Comparison of ENCODE assay signal across 8 cellular contexts in the genomic region with DNA sequence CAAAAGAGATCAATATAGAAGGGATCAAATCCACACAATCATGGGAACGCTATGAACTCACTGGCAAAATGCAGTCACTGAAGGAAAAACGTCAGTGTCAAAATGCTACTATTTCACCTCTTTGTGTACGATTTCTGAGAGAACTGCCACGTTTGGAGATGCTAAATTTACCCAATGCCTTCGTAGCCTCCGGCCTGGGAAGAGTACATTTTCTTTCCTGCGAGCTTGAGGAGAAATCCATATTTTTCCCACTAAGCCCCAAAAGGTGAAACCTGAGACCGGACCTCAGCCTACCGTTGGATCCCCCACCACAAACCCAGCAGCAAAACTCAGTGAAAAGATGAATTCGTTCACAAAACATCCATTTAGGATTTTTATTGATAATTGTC.
DNase-seq lines count a peak whose midpoint lies in the region; ATAC-seq and FAIRE-seq lines count a peak whose summit lies in the region.

No MANE protein-coding gene starts in this region.

- peak overlapping the region; percentile 83 for H3K4me3 Mint-ChIP-seq in stimulated activated naive CD8-positive, alpha-beta T cell treated with anti-CD3 and anti-CD28 coated beads, Interleukin-15, Interleukin-2, amounts not matched to agents 100 ng/mL and 50 ng/mL, for 24 hours
- H3K4me3 Mint-ChIP-seq in memory B cell: peak overlapping the region; percentile 61

- no peak for ATAC-seq in stimulated activated naive CD8-positive, alpha-beta T cell treated with anti-CD3 and anti-CD28 coated beads, Interleukin-15, Interleukin-2, amounts not matched to agents 100 U/mL and 50 U/mL, for 24 hours
- ATAC-seq in memory B cell (ENCODE audit: low read depth) (no peak), HG02571 (IDR thresholded peaks at IDR 0.05; ENCODE audit: unreplicated experiment) (no peak), HG02798 (IDR thresholded peaks at IDR 0.05; ENCODE audit: poor library complexity, unreplicated experiment) (no peak)

- no peaks in the 10 kb centered on the region for H3K36me3 Mint-ChIP-seq in stimulated activated naive CD8-positive, alpha-beta T cell treated with anti-CD3 and anti-CD28 coated beads, Interleukin-15, Interleukin-2, amounts not matched to agents 100 ng/mL and 50 ng/mL, for 24 hours (ENCODE audit: low read depth)
- H3K36me3 Mint-ChIP-seq in memory B cell: no peaks in the 10 kb centered on the region

- no peaks in the 10 kb centered on the region for H3K9me3 Mint-ChIP-seq in stimulated activated naive CD8-positive, alpha-beta T cell treated with anti-CD3 and anti-CD28 coated beads, Interleukin-15, Interleukin-2, amounts not matched to agents 100 ng/mL and 50 ng/mL, for 24 hours
- no peaks in the 10 kb centered on the region for H3K9me3 Mint-ChIP-seq in memory B cell

- FAIRE-seq in frontal cortex (lab: Jason Lieb, UNC): no peak

- DNase-seq in stimulated activated naive CD8-positive, alpha-beta T cell treated with anti-CD3 and anti-CD28 coated beads, Interleukin-15, Interleukin-2, amounts not matched to agents 100 U/mL and 50 U/mL, for 24 hours: no peak
- DNase-seq in memory B cell (ENCODE audit: low spot score in 2 of 2): no peak
- DNase-seq in NCI-H774 (lab: John Stamatoyannopoulos, UW): no peak
- DNase-seq in frontal cortex (ENCODE audit: low spot score in 2 of 2): no peak

- no peak overlapping the region for H3K27ac Mint-ChIP-seq in stimulated activated naive CD8-positive, alpha-beta T cell treated with anti-CD3 and anti-CD28 coated beads, Interleukin-15, Interleukin-2, amounts not matched to agents 100 ng/mL and 50 ng/mL, for 24 hours
- H3K27ac Mint-ChIP-seq in memory B cell: no peak overlapping the region

- H3K4me1 Mint-ChIP-seq in stimulated activated naive CD8-positive, alpha-beta T cell treated with anti-CD3 and anti-CD28 coated beads, Interleukin-15, Interleukin-2, amounts not matched to agents 100 ng/mL and 50 ng/mL, for 24 hours (ENCODE audit: low read depth): peaks cover 33% of the 10 kb centered on the region
- H3K4me1 Mint-ChIP-seq in memory B cell: peaks cover 11% of the 10 kb centered on the region

- H3K27me3 Mint-ChIP-seq in stimulated activated naive CD8-positive, alpha-beta T cell treated with anti-CD3 and anti-CD28 coated beads, Interleukin-15, Interleukin-2, amounts not matched to agents 100 ng/mL and 50 ng/mL, for 24 hours: peaks cover 73% of the 10 kb centered on the region
- H3K27me3 Mint-ChIP-seq in memory B cell: peaks cover 19% of the 10 kb centered on the region

- peak overlapping the region; percentile 19 for H3K27ac ChIP-seq in angular gyrus (ENCODE audit: low read depth, low read length)
